ENCODE assay signal across 27 cellular contexts in genomic region chr10:125846894-125847293, GRCh38. TPM values are rescaled to one million over a fixed set of nuclear protein-coding genes. Genes with fewer than 3 reads are reported as not detected.
DNase-seq lines count a peak whose midpoint lies in the region; ATAC-seq and TF ChIP-seq lines count a peak whose summit lies in the region.
"Had no signal": no experiment of that assay in that cellular context is flagged by ENCODE, and none has a peak within 500 bp of the region (broad histone marks: within the 10 kb centered on the region; RNA-seq: fewer than 3 reads in every experiment).

No MANE protein-coding gene starts in this region.

- CTCF ChIA-PET in CD8-positive, alpha-beta T cell (lab: Charles Lee), result no interaction called here

- no peak overlapping the region for H3K27ac Mint-ChIP-seq in CD8-positive, alpha-beta T cell
- H3K27ac Mint-ChIP-seq: activated CD8-positive, alpha-beta T cell treated with anti-CD3 and anti-CD28 coated beads for 36 hours; activated naive CD8-positive, alpha-beta T cell treated with anti-CD3 and anti-CD28 coated beads for 36 hours; B cell; endodermal cell; stimulated activated memory B cell treated with anti-CD40 and anti-IgM and Interleukin-4, amounts not matched to agents 10 μg/mL and 1 μg/mL and 100 μg/mL, for 72 hours had no signal

- peaks cover 7% of the 10 kb centered on the region for H3K36me3 ChIP-seq in CD8-positive, alpha-beta T cell (ENCODE audit: insufficient read depth, low read length)

- H3K4me3 ChIP-seq in CD8-positive, alpha-beta T cell (ENCODE audit: low read depth, low read length), result no peak overlapping the region
- H3K4me3 ChIP-seq: esophagus muscularis mucosa, hepatocyte, upper lobe of left lung had no signal

- H3K36me3 Mint-ChIP-seq in CD8-positive, alpha-beta T cell, result peaks cover 56% of the 10 kb centered on the region

- no peaks in the 10 kb centered on the region for H3K4me1 Mint-ChIP-seq in CD8-positive, alpha-beta T cell (ENCODE audit: low read depth)
- H3K4me1 Mint-ChIP-seq: activated naive CD8-positive, alpha-beta T cell treated with anti-CD3 and anti-CD28 coated beads for 36 hours; B cell; endodermal cell; stimulated activated memory B cell treated with anti-CD40 and anti-IgM and Interleukin-4, amounts not matched to agents 10 μg/mL and 1 μg/mL and 100 μg/mL, for 72 hours had no signal

- no peaks in the 10 kb centered on the region for H3K27me3 ChIP-seq in CD8-positive, alpha-beta T cell (ENCODE audit: insufficient read depth, low read length)
- H3K27me3 ChIP-seq: esophagus muscularis mucosa, hepatocyte, upper lobe of left lung had no signal

- TF ChIP-seq CTCF in CD8-positive, alpha-beta T cell (IDR thresholded peaks at IDR 0.05), result no peak

- intact Hi-C loops in CD8-positive, alpha-beta T cell (cut with DNase I, micrococcal nuclease), result no loop called here

- H3K9me3 ChIP-seq in CD8-positive, alpha-beta T cell (ENCODE audit: low read length), result no peaks in the 10 kb centered on the region
- H3K9me3 ChIP-seq: esophagus muscularis mucosa, SK-N-SH, upper lobe of left lung had no signal

- DNase-seq in germinal center (ENCODE audit: low spot score) (no peak), NCI-H774 (lab: John Stamatoyannopoulos, UW) (no peak)
- no peak for DNase-seq in activated CD4-positive, CD25-positive, alpha-beta regulatory T cell (lab: John Stamatoyannopoulos, UW)
- no peak for DNase-seq in CD8-positive, alpha-beta T cell
- DNase-seq: activated CD8-positive, alpha-beta T cell treated with anti-CD3 and anti-CD28 coated beads for 36 hours; activated naive CD8-positive, alpha-beta T cell treated with anti-CD3 and anti-CD28 coated beads for 36 hours; aorta; COR-L47; endodermal cell; NCI-H1092; NCI-H1694 treated with DMSO at 0.1 percent for 48 hours; NCI-H510A treated with DMSO at 0.1 percent for 48 hours; NK-92 treated with Interleukin-12 subunit alpha and Interleukin-12 subunit beta, amount 100 ng/mL, for 24 hours; PC-3; SK-N-SH; stimulated activated CD4-positive, alpha-beta T cell treated with anti-CD3 and anti-CD28 coated beads, Interleukin-4, amount 100 ng/mL, for 4 hours; T-helper 2 cell; upper lobe of left lung had no signal

- H3K27ac ChIP-seq in CD8-positive, alpha-beta T cell (ENCODE audit: low read depth, low read length), result no peak overlapping the region
- H3K27ac ChIP-seq: esophagus muscularis mucosa, hepatocyte, upper lobe of left lung had no signal

- H3K4me3 Mint-ChIP-seq in CD8-positive, alpha-beta T cell, result no peak overlapping the region
- H3K4me3 Mint-ChIP-seq: activated CD8-positive, alpha-beta T cell treated with anti-CD3 and anti-CD28 coated beads for 36 hours; activated naive CD8-positive, alpha-beta T cell treated with anti-CD3 and anti-CD28 coated beads for 36 hours; B cell; endodermal cell; IgD-negative memory B cell; stimulated activated memory B cell treated with anti-CD40 and anti-IgM and Interleukin-4, amounts not matched to agents 10 μg/mL and 1 μg/mL and 100 μg/mL, for 72 hours had no signal

- ATAC-seq in GM18861 (IDR thresholded peaks at IDR 0.05; ENCODE audit: unreplicated experiment) (peak; percentile 67), GM19468 (IDR thresholded peaks at IDR 0.05; ENCODE audit: extremely low read depth, unreplicated experiment) (peak; percentile 69), HG02678 (IDR thresholded peaks at IDR 0.05; ENCODE audit: unreplicated experiment) (peak; percentile 45), HG03432 (IDR thresholded peaks at IDR 0.05; ENCODE audit: unreplicated experiment) (peak; percentile 81)
- ATAC-seq in CD8-positive, alpha-beta T cell, result no peak
- ATAC-seq: activated CD8-positive, alpha-beta T cell treated with anti-CD3 and anti-CD28 coated beads for 36 hours; PC-3; stimulated activated memory B cell treated with anti-CD40 and anti-IgM and Interleukin-4, amounts not matched to agents 10 μg/mL and 1 μg/mL and 100 μg/mL, for 72 hours had no signal

- H3K27me3 Mint-ChIP-seq in CD8-positive, alpha-beta T cell (ENCODE audit: low read depth), result no peaks in the 10 kb centered on the region
- H3K27me3 Mint-ChIP-seq: activated CD8-positive, alpha-beta T cell treated with anti-CD3 and anti-CD28 coated beads for 36 hours; activated naive CD8-positive, alpha-beta T cell treated with anti-CD3 and anti-CD28 coated beads for 36 hours; B cell; IgD-negative memory B cell; stimulated activated memory B cell treated with anti-CD40 and anti-IgM and Interleukin-4, amounts not matched to agents 10 μg/mL and 1 μg/mL and 100 μg/mL, for 72 hours had no signal

- H3K9me3 Mint-ChIP-seq in CD8-positive, alpha-beta T cell, result no peaks in the 10 kb centered on the region
- H3K9me3 Mint-ChIP-seq: activated CD8-positive, alpha-beta T cell treated with anti-CD3 and anti-CD28 coated beads for 36 hours; activated naive CD8-positive, alpha-beta T cell treated with anti-CD3 and anti-CD28 coated beads for 36 hours; endodermal cell; IgD-negative memory B cell; stimulated activated memory B cell treated with anti-CD40 and anti-IgM and Interleukin-4, amounts not matched to agents 10 μg/mL and 1 μg/mL and 100 μg/mL, for 72 hours had no signal

- no peaks in the 10 kb centered on the region for H3K4me1 ChIP-seq in CD8-positive, alpha-beta T cell (ENCODE audit: insufficient read depth, low read length)
- H3K4me1 ChIP-seq: upper lobe of left lung had no signal

- POLR2A ChIA-PET in CD8-positive, alpha-beta T cell (lab: Charles Lee), result no interaction called here

RNA-seq across cellular contexts. Expression of gene BCCIP, which starts 23.5 kb away (rescaled TPM):
- 10 to 100 TPM; 41.3 to 42.0 TPM for total RNA-seq in CD8-positive, alpha-beta T cell

RNA-seq across cellular contexts. Expression of gene UROS, which starts 23.8 kb away (rescaled TPM):
- 10 to 100 TPM; 17.7 to 20.7 TPM for total RNA-seq in CD8-positive, alpha-beta T cell

RNA-seq across cellular contexts. Expression of gene DHX32, which starts 34.2 kb away (rescaled TPM):
- 1 to 10 TPM; 3.5 to 3.9 TPM for total RNA-seq in CD8-positive, alpha-beta T cell

RNA-seq across cellular contexts. Expression of gene FANK1, which starts 49.5 kb away (rescaled TPM):
- total RNA-seq in CD8-positive, alpha-beta T cell, result not detected
- total RNA-seq: B cell had no signal
